14 cellular contexts compared by ENCODE assay signal in genomic region chr2:85018049-85018447, GRCh38. TPM values are rescaled to one million over a fixed set of nuclear protein-coding genes. Genes with fewer than 3 reads are reported as not detected.
DNase-seq lines count a peak whose midpoint lies in the region; ATAC-seq and TF ChIP-seq lines count a peak whose summit lies in the region.
"Had no signal": no experiment of that assay in that cellular context is flagged by ENCODE, and none has a peak within 500 bp of the region (broad histone marks: within the 10 kb centered on the region; RNA-seq: fewer than 3 reads in every experiment).

No MANE protein-coding gene starts in this region.

- no peak for DNase-seq in activated CD4-positive, CD25-positive, alpha-beta regulatory T cell treated with anti-CD3 and anti-CD28 coated beads, Interleukin-2, amount 50 U/mL, for 72 hours
- DNase-seq in HT1080 (ENCODE audit: low read depth) = peak; percentile 35
- DNase-seq in neural progenitor cell (ENCODE audit: low spot score) = no peak
- no peak for DNase-seq in mucosa of gallbladder (ENCODE audit: low spot score)
- DNase-seq: 8988T, DMS79 treated with DMSO at 0.1 percent for 48 hours, NCI-H2171, right cardiac atrium, T1000 had no signal

- peaks cover 71% of the 10 kb centered on the region for H4K20me1 ChIP-seq in neural progenitor cell (ENCODE audit: low read depth)

- peak; percentile 80 to 84 for ATAC-seq in activated CD4-positive, CD25-positive, alpha-beta regulatory T cell treated with anti-CD3 and anti-CD28 coated beads, Interleukin-2, amount 50 U/mL, for 24 hours
- no peak for ATAC-seq in GM18907 (IDR thresholded peaks at IDR 0.05; ENCODE audit: unreplicated experiment)
- ATAC-seq in GM18517 (IDR thresholded peaks at IDR 0.05; ENCODE audit: unreplicated experiment) = no peak
- ATAC-seq: right cardiac atrium had no signal

- peaks cover 98% of the 10 kb centered on the region for H3K79me2 ChIP-seq in neural progenitor cell (ENCODE audit: low read depth)

- no peaks in the 10 kb centered on the region for H3K36me3 ChIP-seq in neural progenitor cell
- H3K36me3 ChIP-seq: esophagus muscularis mucosa had no signal

- H3K4me2 ChIP-seq in neural progenitor cell = no peak overlapping the region

- peaks cover 18% of the 10 kb centered on the region for H3F3A ChIP-seq in neural progenitor cell (ENCODE audit: low read depth)

- H3K4me1 ChIP-seq in neural progenitor cell = peaks cover 7% of the 10 kb centered on the region

- H3K27me3 ChIP-seq in neural progenitor cell = no peaks in the 10 kb centered on the region
- H3K27me3 ChIP-seq: esophagus muscularis mucosa had no signal

- H3K27me3 Mint-ChIP-seq in brain (no peaks in the 10 kb centered on the region), neural progenitor cell (ENCODE audit: insufficient read depth, low read depth) (no peaks in the 10 kb centered on the region)

- H2AFZ ChIP-seq in neural progenitor cell (replicated peaks) = no peak overlapping the region

- H3K4me1 Mint-ChIP-seq in brain (peaks cover 53% of the 10 kb centered on the region), neural progenitor cell (peaks cover 30% of the 10 kb centered on the region)

- H3K9ac ChIP-seq in neural progenitor cell = no peak overlapping the region

- H3K4me3 Mint-ChIP-seq in brain = no peak overlapping the region
- H3K4me3 Mint-ChIP-seq in neural progenitor cell = no peak overlapping the region

- no peaks in the 10 kb centered on the region for H3K9me3 ChIP-seq in neural progenitor cell (ENCODE audit: low read depth)
- H3K9me3 ChIP-seq: esophagus muscularis mucosa had no signal

- H3K4me3 ChIP-seq in neural progenitor cell = no peak overlapping the region
- H3K4me3 ChIP-seq: esophagus muscularis mucosa had no signal

- no peak for TF ChIP-seq CTCF in brain (conservative IDR thresholded peaks at IDR 0.05)
- TF ChIP-seq CTCF in neural progenitor cell (IDR thresholded peaks at IDR 0.05) = no peak

- H3K36me3 Mint-ChIP-seq in brain (peaks cover 29% of the 10 kb centered on the region), neural progenitor cell (peaks cover 15% of the 10 kb centered on the region)

- no peak overlapping the region for H3K27ac ChIP-seq in neural progenitor cell

- H3K9me3 Mint-ChIP-seq in brain (peaks cover 0 to 6% (median 5%) of the 10 kb centered on the region in 5 experiments), neural progenitor cell (peaks cover 12% of the 10 kb centered on the region)

- H3K27ac Mint-ChIP-seq in brain = peak overlapping the region in 3 of 5 experiments; percentile 44 to 71 (median 59)
- peak overlapping the region; percentile 50 for H3K27ac Mint-ChIP-seq in neural progenitor cell

RNA-seq across cellular contexts. Expression of gene KCMF1, which starts 47.1 kb away (rescaled TPM):
- 60.8 and 70.6 TPM in 2 replicates for total RNA-seq in HT1080 (2014; rRNA removed; shearing (Covaris generic))
- 72.8 and 102 TPM in 2 replicates for polyA plus RNA-seq in HT1080 (2015; cell fraction: cytosol; rRNA removed)
- polyA plus RNA-seq in HT1080 (2015; cell fraction: nucleus; rRNA removed) = 42.7 and 45.6 TPM in 2 replicates
- 39.9 TPM for polyA plus RNA-seq in brain (ENCODE audit: insufficient read depth, low read depth, low replicate concordance)
- total RNA-seq in neural progenitor cell (ENCODE audit: low replicate concordance) (74.0 and 99.7 TPM in 2 replicates), mucosa of gallbladder (60.1 TPM)

Comparison
In these comparisons a context has a peak if more than half of its experiments do, and no peak if none do; other contexts are left out.
1. ATAC-seq: peak in activated CD4-positive, CD25-positive, alpha-beta regulatory T cell treated with anti-CD3 and anti-CD28 coated beads, Interleukin-2, amount 50 U/mL, for 24 hours (2 of 2); none in GM18907 (single experiment) and GM18517 (single experiment).